Comparison of ENCODE assay signal across 1 cellular context in the genomic region with DNA sequence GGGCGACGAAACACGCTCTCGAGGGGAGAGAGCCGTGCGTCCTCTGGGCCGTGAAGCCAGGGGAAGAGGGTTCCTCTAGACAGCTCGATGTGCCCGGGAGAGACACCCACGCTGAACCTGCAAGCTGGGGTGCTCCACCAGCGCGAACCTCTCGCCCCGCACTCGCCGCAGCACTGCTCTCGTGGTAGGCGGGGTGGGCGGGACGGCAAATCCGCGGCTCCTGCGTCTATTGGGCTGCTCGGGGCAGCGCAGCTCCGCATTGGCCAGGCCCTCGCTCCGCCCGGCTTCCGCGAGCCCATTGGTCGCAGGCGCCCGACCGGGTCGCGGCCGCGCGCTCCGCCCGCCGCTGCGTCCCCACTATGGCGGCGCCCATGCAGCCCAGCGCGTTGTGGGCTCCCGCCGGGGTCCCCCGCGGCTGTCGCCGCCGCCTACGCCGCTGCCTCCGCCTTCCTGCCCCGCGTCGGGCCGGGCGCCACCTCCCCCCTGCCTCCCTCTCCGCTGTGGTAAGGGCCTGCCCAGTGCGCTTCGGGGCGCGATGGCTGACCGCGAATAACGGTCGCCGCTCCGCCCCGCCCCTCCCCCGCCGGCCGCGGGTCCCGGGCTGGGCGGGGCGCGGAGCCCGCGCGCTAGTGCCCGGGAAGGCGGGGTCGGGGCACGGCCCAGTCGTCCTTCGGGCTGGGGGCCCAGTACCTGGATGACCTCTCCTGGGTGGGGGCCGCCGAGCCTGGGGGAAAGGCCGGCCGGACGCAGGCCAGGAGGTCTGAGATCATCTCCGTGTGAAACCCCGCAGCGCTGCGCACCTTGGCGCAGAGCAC.
TF ChIP-seq lines count a peak whose summit lies in the region.

Gene ST3GAL3 (plus strand): TSS at position 346 of the 815 bp plus-strand sequence. CDS start 28,727 bp downstream, outside the sequence.

TF ChIP-seq in HepG2, 621 proteins besides CTCF, POLR2A, EP300 and RAD21 (continued from another document and continues in another):
- TF ChIP-seq ZBTB46 (CRISPR knock-in tag; IDR thresholded peaks at IDR 0.05; ENCODE audit: borderline replicate concordance) (no peak), SMAD1 (CRISPR knock-in tag; IDR thresholded peaks at IDR 0.05; ENCODE audit: borderline replicate concordance, low read depth) (no peak), TMF1 (CRISPR knock-in tag; IDR thresholded peaks at IDR 0.05; ENCODE audit: low read depth) (0 out of 2 replicates have a peak, but pooled peaks have one; percentile 14), RFXANK (CRISPR knock-in tag; IDR thresholded peaks at IDR 0.05) (0 out of 2 replicates have a peak, but pooled peaks have one; percentile 29), ZNF607 (CRISPR knock-in tag; IDR thresholded peaks at IDR 0.05; ENCODE audit: borderline replicate concordance) (peak; percentile 86; the same call in 1 of the 2 replicates), SIN3B (IDR thresholded peaks at IDR 0.05; ENCODE audit: low read length) (no peak), ZBTB34 (CRISPR knock-in tag; IDR thresholded peaks at IDR 0.05) (no peak), MATR3 (CRISPR knock-in tag; IDR thresholded peaks at IDR 0.05) (no peak), ZNF282 (IDR thresholded peaks at IDR 0.05; ENCODE audit: partially characterized antibody) (no peak), ZSCAN29 (CRISPR knock-in tag; conservative IDR thresholded peaks at IDR 0.05) (no peak; the same call in 1 of the 2 replicates), HOXD1 (CRISPR knock-in tag; IDR thresholded peaks at IDR 0.05) (no peak), ZNF589 (CRISPR knock-in tag; conservative IDR thresholded peaks at IDR 0.05) (no peak), ZNF552 (CRISPR knock-in tag; IDR thresholded peaks at IDR 0.05; ENCODE audit: borderline replicate concordance) (peak; percentile 60), ZNF766 (CRISPR knock-in tag; IDR thresholded peaks at IDR 0.05; ENCODE audit: borderline replicate concordance) (no peak), FIP1L1 (IDR thresholded peaks at IDR 0.05; ENCODE audit: borderline replicate concordance, insufficient read depth, low read depth, low read length) (no peak; the same call in 1 of the 2 replicates), ONECUT2 (CRISPR knock-in tag; IDR thresholded peaks at IDR 0.05) (no peak), SP140L (CRISPR knock-in tag; IDR thresholded peaks at IDR 0.05; ENCODE audit: borderline replicate concordance) (no peak; the same call in 1 of the 2 replicates), KDM2A (CRISPR knock-in tag; IDR thresholded peaks at IDR 0.05; ENCODE audit: borderline replicate concordance, low read depth) (peak; percentile 98), ZNF18 (CRISPR knock-in tag; IDR thresholded peaks at IDR 0.05; ENCODE audit: insufficient replicate concordance) (no peak), FOXJ3 (CRISPR knock-in tag; IDR thresholded peaks at IDR 0.05; ENCODE audit: borderline replicate concordance) (no peak), PAF1 (CRISPR knock-in tag; IDR thresholded peaks at IDR 0.05) (no peak), GABPA (IDR thresholded peaks at IDR 0.05; ENCODE audit: low read depth, low read length) (no peak), GABPA (CRISPR knock-in tag; IDR thresholded peaks at IDR 0.05; ENCODE audit: low read depth) (no peak), SKI (IDR thresholded peaks at IDR 0.05; ENCODE audit: partially characterized antibody) (peak; percentile 24), PLSCR1 (CRISPR knock-in tag; IDR thresholded peaks at IDR 0.05; ENCODE audit: borderline replicate concordance) (no peak), DR1 (CRISPR knock-in tag; IDR thresholded peaks at IDR 0.05) (peak; percentile 63; the same call in 1 of the 2 replicates), ZNF251 (CRISPR knock-in tag; IDR thresholded peaks at IDR 0.05) (no peak)
- TF ChIP-seq, protein P1, sequence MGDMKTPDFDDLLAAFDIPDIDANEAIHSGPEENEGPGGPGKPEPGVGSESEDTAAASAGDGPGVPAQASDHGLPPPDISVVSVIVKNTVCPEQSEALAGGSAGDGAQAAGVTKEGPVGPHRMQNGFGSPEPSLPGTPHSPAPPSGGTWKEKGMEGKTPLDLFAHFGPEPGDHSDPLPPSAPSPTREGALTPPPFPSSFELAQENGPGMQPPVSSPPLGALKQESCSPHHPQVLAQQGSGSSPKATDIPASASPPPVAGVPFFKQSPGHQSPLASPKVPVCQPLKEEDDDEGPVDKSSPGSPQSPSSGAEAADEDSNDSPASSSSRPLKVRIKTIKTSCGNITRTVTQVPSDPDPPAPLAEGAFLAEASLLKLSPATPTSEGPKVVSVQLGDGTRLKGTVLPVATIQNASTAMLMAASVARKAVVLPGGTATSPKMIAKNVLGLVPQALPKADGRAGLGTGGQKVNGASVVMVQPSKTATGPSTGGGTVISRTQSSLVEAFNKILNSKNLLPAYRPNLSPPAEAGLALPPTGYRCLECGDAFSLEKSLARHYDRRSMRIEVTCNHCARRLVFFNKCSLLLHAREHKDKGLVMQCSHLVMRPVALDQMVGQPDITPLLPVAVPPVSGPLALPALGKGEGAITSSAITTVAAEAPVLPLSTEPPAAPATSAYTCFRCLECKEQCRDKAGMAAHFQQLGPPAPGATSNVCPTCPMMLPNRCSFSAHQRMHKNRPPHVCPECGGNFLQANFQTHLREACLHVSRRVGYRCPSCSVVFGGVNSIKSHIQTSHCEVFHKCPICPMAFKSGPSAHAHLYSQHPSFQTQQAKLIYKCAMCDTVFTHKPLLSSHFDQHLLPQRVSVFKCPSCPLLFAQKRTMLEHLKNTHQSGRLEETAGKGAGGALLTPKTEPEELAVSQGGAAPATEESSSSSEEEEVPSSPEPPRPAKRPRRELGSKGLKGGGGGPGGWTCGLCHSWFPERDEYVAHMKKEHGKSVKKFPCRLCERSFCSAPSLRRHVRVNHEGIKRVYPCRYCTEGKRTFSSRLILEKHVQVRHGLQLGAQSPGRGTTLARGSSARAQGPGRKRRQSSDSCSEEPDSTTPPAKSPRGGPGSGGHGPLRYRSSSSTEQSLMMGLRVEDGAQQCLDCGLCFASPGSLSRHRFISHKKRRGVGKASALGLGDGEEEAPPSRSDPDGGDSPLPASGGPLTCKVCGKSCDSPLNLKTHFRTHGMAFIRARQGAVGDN (CRISPR knock-in tag; IDR thresholded peaks at IDR 0.05): peak; percentile 88
- TF ChIP-seq, protein P2, sequence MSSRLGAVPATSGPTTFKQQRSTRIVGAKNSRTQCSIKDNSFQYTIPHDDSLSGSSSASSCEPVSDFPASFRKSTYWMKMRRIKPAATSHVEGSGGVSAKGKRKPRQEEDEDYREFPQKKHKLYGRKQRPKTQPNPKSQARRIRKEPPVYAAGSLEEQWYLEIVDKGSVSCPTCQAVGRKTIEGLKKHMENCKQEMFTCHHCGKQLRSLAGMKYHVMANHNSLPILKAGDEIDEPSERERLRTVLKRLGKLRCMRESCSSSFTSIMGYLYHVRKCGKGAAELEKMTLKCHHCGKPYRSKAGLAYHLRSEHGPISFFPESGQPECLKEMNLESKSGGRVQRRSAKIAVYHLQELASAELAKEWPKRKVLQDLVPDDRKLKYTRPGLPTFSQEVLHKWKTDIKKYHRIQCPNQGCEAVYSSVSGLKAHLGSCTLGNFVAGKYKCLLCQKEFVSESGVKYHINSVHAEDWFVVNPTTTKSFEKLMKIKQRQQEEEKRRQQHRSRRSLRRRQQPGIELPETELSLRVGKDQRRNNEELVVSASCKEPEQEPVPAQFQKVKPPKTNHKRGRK (CRISPR knock-in tag; IDR thresholded peaks at IDR 0.05): no peak
- TF ChIP-seq, protein P3, sequence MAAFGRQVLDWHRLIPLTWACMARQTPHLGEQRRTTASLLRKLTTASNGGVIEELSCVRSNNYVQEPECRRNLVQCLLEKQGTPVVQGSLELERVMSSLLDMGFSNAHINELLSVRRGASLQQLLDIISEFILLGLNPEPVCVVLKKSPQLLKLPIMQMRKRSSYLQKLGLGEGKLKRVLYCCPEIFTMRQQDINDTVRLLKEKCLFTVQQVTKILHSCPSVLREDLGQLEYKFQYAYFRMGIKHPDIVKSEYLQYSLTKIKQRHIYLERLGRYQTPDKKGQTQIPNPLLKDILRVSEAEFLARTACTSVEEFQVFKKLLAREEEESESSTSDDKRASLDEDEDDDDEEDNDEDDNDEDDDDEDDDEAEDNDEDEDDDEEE (CRISPR knock-in tag; IDR thresholded peaks at IDR 0.05): 0 out of 2 replicates have a peak, but pooled peaks have one; percentile 76
- TF ChIP-seq, protein P4, sequence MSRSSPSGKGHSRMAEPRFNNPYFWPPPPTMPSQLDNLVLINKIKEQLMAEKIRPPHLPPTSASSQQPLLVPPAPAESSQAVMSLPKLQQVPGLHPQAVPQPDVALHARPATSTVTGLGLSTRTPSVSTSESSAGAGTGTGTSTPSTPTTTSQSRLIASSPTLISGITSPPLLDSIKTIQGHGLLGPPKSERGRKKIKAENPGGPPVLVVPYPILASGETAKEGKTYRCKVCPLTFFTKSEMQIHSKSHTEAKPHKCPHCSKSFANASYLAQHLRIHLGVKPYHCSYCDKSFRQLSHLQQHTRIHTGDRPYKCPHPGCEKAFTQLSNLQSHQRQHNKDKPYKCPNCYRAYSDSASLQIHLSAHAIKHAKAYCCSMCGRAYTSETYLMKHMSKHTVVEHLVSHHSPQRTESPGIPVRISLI (CRISPR knock-in tag; IDR thresholded peaks at IDR 0.05; ENCODE audit: borderline replicate concordance): no peak
- TF ChIP-seq, protein P5, sequence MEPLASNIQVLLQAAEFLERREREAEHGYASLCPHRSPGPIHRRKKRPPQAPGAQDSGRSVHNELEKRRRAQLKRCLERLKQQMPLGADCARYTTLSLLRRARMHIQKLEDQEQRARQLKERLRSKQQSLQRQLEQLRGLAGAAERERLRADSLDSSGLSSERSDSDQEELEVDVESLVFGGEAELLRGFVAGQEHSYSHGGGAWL (CRISPR knock-in tag; IDR thresholded peaks at IDR 0.05): peak; percentile 87
- TF ChIP-seq, protein P6, sequence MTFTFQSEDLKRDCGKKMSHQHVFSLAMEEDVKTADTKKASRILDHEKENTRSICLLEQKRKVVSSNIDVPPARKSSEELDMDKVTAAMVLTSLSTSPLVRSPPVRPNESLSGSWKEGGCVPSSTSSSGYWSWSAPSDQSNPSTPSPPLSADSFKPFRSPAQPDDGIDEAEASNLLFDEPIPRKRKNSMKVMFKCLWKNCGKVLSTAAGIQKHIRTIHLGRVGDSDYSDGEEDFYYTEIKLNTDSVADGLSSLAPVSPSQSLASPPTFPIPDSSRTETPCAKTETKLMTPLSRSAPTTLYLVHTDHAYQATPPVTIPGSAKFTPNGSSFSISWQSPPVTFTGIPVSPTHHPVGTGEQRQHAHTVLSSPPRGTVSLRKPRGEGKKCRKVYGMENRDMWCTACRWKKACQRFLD (CRISPR knock-in tag; IDR thresholded peaks at IDR 0.05; ENCODE audit: borderline replicate concordance): peak; percentile 4; the same call in 1 of the 2 replicates
- TF ChIP-seq, protein P7, sequence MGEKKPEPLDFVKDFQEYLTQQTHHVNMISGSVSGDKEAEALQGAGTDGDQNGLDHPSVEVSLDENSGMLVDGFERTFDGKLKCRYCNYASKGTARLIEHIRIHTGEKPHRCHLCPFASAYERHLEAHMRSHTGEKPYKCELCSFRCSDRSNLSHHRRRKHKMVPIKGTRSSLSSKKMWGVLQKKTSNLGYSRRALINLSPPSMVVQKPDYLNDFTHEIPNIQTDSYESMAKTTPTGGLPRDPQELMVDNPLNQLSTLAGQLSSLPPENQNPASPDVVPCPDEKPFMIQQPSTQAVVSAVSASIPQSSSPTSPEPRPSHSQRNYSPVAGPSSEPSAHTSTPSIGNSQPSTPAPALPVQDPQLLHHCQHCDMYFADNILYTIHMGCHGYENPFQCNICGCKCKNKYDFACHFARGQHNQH (CRISPR knock-in tag; IDR thresholded peaks at IDR 0.05): no peak; the same call in 1 of the 2 replicates
